Comparison of ENCODE assay signal across 18 cellular contexts in the genomic region with DNA sequence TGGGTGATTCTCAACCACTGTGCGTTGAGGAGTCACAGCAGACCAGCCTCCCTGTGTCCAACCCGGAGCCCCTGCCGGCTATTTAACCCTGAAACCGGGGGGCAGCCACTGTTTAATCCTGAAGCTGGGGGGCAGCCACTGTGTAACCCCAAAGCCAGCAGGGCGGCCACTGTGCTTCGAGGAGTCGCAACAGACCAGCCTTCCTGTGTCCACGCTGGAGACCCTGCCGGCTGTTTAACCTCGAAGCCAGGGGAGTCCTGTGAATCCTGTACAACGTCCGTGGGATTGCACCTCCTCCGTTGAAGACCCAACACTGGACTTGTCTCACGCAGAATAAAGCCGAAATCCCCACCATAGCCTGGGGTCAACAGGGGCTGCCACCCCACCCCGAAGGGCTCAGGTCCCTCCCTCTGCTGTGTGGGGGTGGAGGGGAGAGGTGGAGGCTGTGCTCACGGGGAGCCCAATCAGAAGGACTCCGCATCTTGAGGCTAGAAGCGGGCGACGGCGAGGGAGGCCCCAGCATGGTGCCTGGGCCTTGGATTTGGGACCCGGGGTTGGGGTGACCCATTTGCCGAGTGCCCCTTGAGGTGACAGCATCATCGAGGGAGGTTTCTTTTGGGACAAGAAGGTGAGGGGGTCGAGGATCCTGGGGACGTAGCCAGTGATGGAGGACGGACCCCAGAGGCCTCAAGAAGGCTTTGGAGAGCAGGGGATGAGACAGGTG.
DNase-seq lines count a peak whose midpoint lies in the region; FAIRE-seq and TF ChIP-seq lines count a peak whose summit lies in the region.
"Had no signal": no experiment of that assay in that cellular context is flagged by ENCODE, and none has a peak within 500 bp of the region (broad histone marks: within the 10 kb centered on the region; RNA-seq: fewer than 3 reads in every experiment).

No MANE protein-coding gene starts in this region.

- H3K27ac ChIP-seq in kidney (ENCODE audit: low read depth in 2 of 2, low read length in 2 of 2) (no peak overlapping the region), osteoblast (ENCODE audit: low read depth, low read length) (no peak overlapping the region)
- H3K27ac ChIP-seq: A549, C4-2B had no signal

- H3K4me3 Mint-ChIP-seq in CD14-positive monocyte: no peak overlapping the region
- H3K4me3 Mint-ChIP-seq: CD4-positive, alpha-beta memory T cell; IgD-negative memory B cell had no signal

- H3K27me3 ChIP-seq in H7 (ENCODE audit: control insufficient read depth, insufficient read depth, low read length) (no peaks in the 10 kb centered on the region), osteoblast (ENCODE audit: insufficient read depth, low read length) (peaks cover 6% of the 10 kb centered on the region)

- H3K9ac ChIP-seq in kidney (ENCODE audit: low read length in 2 of 2): no peak overlapping the region

- H3K27me3 Mint-ChIP-seq in CD14-positive monocyte (ENCODE audit: low read depth in 3 of 3): peaks cover 2 to 17% (median 11%) of the 10 kb centered on the region in 3 donors

- H3K4me3 ChIP-seq in H7 (ENCODE audit: insufficient read depth, low read depth, low read length) (no peak overlapping the region), kidney (ENCODE audit: low read length in 2 of 2) (no peak overlapping the region), osteoblast (ENCODE audit: insufficient read depth, low read length) (no peak overlapping the region)
- H3K4me3 ChIP-seq: A549 had no signal

- DNase-seq in CD14-positive monocyte (ENCODE audit: low spot score): peak; percentile 40
- DNase-seq in H7: peak; percentile 55
- DNase-seq in kidney: peak; percentile 57
- peak; percentile 66 for DNase-seq in osteoblast (ENCODE audit: insufficient read length, low spot score, missing footprints)
- no peak for DNase-seq in 8988T
- DNase-seq in OCI-M1 (lab: John Stamatoyannopoulos, UW): no peak
- no peak for DNase-seq in superior temporal gyrus (ENCODE audit: extremely low spot score)
- DNase-seq: AML-193; CD4-positive, alpha-beta memory T cell; DMS153; GF-D8; GOT3; HCEC 1CT; KBM-7 had no signal

- H3K36me3 ChIP-seq in H7 (replicated peaks; ENCODE audit: control insufficient read depth, insufficient read depth, low read length) (no peaks in the 10 kb centered on the region), kidney (ENCODE audit: control insufficient read depth in 1 of 2, insufficient read depth in 2 of 2, low read length in 2 of 2) (no peaks in the 10 kb centered on the region), osteoblast (ENCODE audit: insufficient read depth, low read length) (no peaks in the 10 kb centered on the region)

- no peaks in the 10 kb centered on the region for H3K4me1 Mint-ChIP-seq in CD14-positive monocyte
- H3K4me1 Mint-ChIP-seq: CD4-positive, alpha-beta memory T cell; IgD-negative memory B cell had no signal

- H3K9me3 ChIP-seq in kidney (ENCODE audit: control insufficient read depth in 1 of 2, low read length in 2 of 2) (no peaks in the 10 kb centered on the region), osteoblast (ENCODE audit: low read depth, low read length) (no peaks in the 10 kb centered on the region)
- H3K9me3 ChIP-seq: A549 had no signal

- intact Hi-C loops in CD14-positive monocyte (cut with micrococcal nuclease): no loop called here
- intact Hi-C loops in kidney (cut with DNase I): no loop called here

- H4K20me1 ChIP-seq in osteoblast (ENCODE audit: insufficient read depth, low read length): no peaks in the 10 kb centered on the region

- H3K79me2 ChIP-seq in osteoblast (ENCODE audit: insufficient read depth, low read length): no peaks in the 10 kb centered on the region

- H3K36me3 Mint-ChIP-seq in CD14-positive monocyte: no peaks in the 10 kb centered on the region
- H3K36me3 Mint-ChIP-seq: CD4-positive, alpha-beta memory T cell; IgD-negative memory B cell had no signal

- peaks cover 0 to 1% (median 0%) of the 10 kb centered on the region in 7 donors for H3K9me3 Mint-ChIP-seq in CD14-positive monocyte
- H3K9me3 Mint-ChIP-seq: IgD-negative memory B cell had no signal

- no peak overlapping the region for H3K4me2 ChIP-seq in osteoblast (ENCODE audit: insufficient read depth, low read length)
- H3K4me2 ChIP-seq: A549 had no signal

- TF ChIP-seq CTCF in CD14-positive monocyte (IDR thresholded peaks at IDR 0.05): no peak
- no peak for TF ChIP-seq CTCF in kidney (IDR thresholded peaks at IDR 0.05; ENCODE audit: borderline replicate concordance, extremely low read depth, insufficient read depth)
- TF ChIP-seq CTCF in osteoblast (IDR thresholded peaks at IDR 0.05; ENCODE audit: extremely low read depth, low read depth, low read length): no peak

- no peak for FAIRE-seq in kidney (lab: Jason Lieb, UNC)
- FAIRE-seq: A549, HepG2 had no signal

- no peak overlapping the region for H2AFZ ChIP-seq in osteoblast (ENCODE audit: low read length)

- H3K4me1 ChIP-seq in kidney (ENCODE audit: control insufficient read depth in 1 of 2, insufficient read depth in 1 of 2, low read depth in 1 of 2, low read length in 2 of 2) (no peaks in the 10 kb centered on the region), osteoblast (ENCODE audit: insufficient read depth, low read length) (no peaks in the 10 kb centered on the region)
- H3K4me1 ChIP-seq: A549 had no signal

- no peak overlapping the region for H3K27ac Mint-ChIP-seq in CD14-positive monocyte
- H3K27ac Mint-ChIP-seq: CD4-positive, alpha-beta memory T cell; IgD-negative memory B cell had no signal

Comparison
In these comparisons a context has a peak if more than half of its experiments do, and no peak if none do; other contexts are left out.
1. DNase-seq: peak in CD14-positive monocyte (single experiment), H7 (single experiment), kidney (single experiment) and osteoblast (single experiment); none in 8988T (single experiment), OCI-M1 (single experiment) and superior temporal gyrus (single experiment).